ENCODE assay signal across 12 cellular contexts in genomic region chr4:14837860-14838259, GRCh38.
DNase-seq lines count a peak whose midpoint lies in the region; ATAC-seq and TF ChIP-seq lines count a peak whose summit lies in the region.
"Had no signal": no experiment of that assay in that cellular context is flagged by ENCODE, and none has a peak within 500 bp of the region (broad histone marks: within the 10 kb centered on the region; RNA-seq: fewer than 3 reads in every experiment).

No MANE protein-coding gene starts in this region.

- ATAC-seq in GM23338 (peak; percentile 72), HG03280 (IDR thresholded peaks at IDR 0.05; ENCODE audit: unreplicated experiment) (no peak)

- H4K20me1 ChIP-seq in GM23338 (replicated peaks; ENCODE audit: insufficient read depth) (no peaks in the 10 kb centered on the region), OCI-LY3 (ENCODE audit: insufficient read depth, low read length) (no peaks in the 10 kb centered on the region)

- no peaks in the 10 kb centered on the region for H3K4me1 Mint-ChIP-seq in GM23338
- no peaks in the 10 kb centered on the region for H3K4me1 Mint-ChIP-seq in mesothelial cell of epicardium

- H3K4me3 ChIP-seq in GM23338 (no peak overlapping the region), OCI-LY3 (ENCODE audit: low read length) (no peak overlapping the region), kidney epithelial cell (ENCODE audit: low read depth, low read length) (no peak overlapping the region)

- no peaks in the 10 kb centered on the region for H3F3A ChIP-seq in GM23338 (replicated peaks; ENCODE audit: low read depth)

- no peaks in the 10 kb centered on the region for H3K79me2 ChIP-seq in GM23338 (replicated peaks; ENCODE audit: insufficient read depth)
- no peaks in the 10 kb centered on the region for H3K79me2 ChIP-seq in OCI-LY3 (ENCODE audit: low read length)

- H3K36me3 Mint-ChIP-seq in GM23338 (ENCODE audit: low read depth): peaks cover 4% of the 10 kb centered on the region; the same call in 1 of the 3 replicates
- H3K36me3 Mint-ChIP-seq in mesothelial cell of epicardium: no peaks in the 10 kb centered on the region

- H3K36me3 ChIP-seq in GM23338 (ENCODE audit: insufficient read depth) (no peaks in the 10 kb centered on the region), OCI-LY3 (replicated peaks; ENCODE audit: low read depth, low read length) (no peaks in the 10 kb centered on the region), kidney epithelial cell (ENCODE audit: control insufficient read depth, insufficient read depth, low read length) (no peaks in the 10 kb centered on the region)

- H3K4me2 ChIP-seq in GM23338 (no peak overlapping the region), OCI-LY3 (ENCODE audit: low read length) (no peak overlapping the region)

- H3K27ac Mint-ChIP-seq in GM23338: no peak overlapping the region
- H3K27ac Mint-ChIP-seq in mesothelial cell of epicardium: no peak overlapping the region

- H2AFZ ChIP-seq in GM23338 (no peak overlapping the region), OCI-LY3 (ENCODE audit: low read depth, low read length) (no peak overlapping the region)

- no peak overlapping the region for H3K9ac ChIP-seq in OCI-LY3 (ENCODE audit: low read length)

- H3K27me3 Mint-ChIP-seq in GM23338 (ENCODE audit: insufficient read depth, low read depth, poor library complexity): no peaks in the 10 kb centered on the region
- H3K27me3 Mint-ChIP-seq in mesothelial cell of epicardium (ENCODE audit: low read depth): no peaks in the 10 kb centered on the region

- peak; percentile 13 for DNase-seq in ELR (ENCODE audit: low read depth)
- DNase-seq in GM23338 (ENCODE audit: low spot score): peak; percentile 44
- DNase-seq in kidney epithelial cell (ENCODE audit: low read depth): no peak
- DNase-seq in mesothelial cell of epicardium (ENCODE audit: low spot score in 2 of 2, unreplicated experiment in 2 of 2): no peak
- DNase-seq in NCI-H69 (lab: John Stamatoyannopoulos, UW): no peak
- no peak for DNase-seq in NCI-H2107 (lab: John Stamatoyannopoulos, UW)
- DNase-seq: activated CD4-positive, alpha-beta T cell treated with anti-CD3 and anti-CD28 coated beads for 48 hours; aorta; NCI-H187; stimulated activated CD4-positive, alpha-beta T cell treated with anti-CD3 and anti-CD28 coated beads, Interleukin-2, amount 100 ng/mL, for 24 hours had no signal

- H3K9me3 Mint-ChIP-seq in GM23338: peaks cover 16% of the 10 kb centered on the region
- peaks cover 16% of the 10 kb centered on the region for H3K9me3 Mint-ChIP-seq in mesothelial cell of epicardium

- H3K4me1 ChIP-seq in GM23338 (ENCODE audit: insufficient read depth): no peaks in the 10 kb centered on the region
- H3K4me1 ChIP-seq in OCI-LY3 (ENCODE audit: low read length): peaks cover 3% of the 10 kb centered on the region; the same call in 1 of the 2 replicates

- H3K9me2 ChIP-seq in GM23338 (ENCODE audit: insufficient read depth): no peaks in the 10 kb centered on the region

- H3K4me3 Mint-ChIP-seq in GM23338: no peak overlapping the region
- no peak overlapping the region for H3K4me3 Mint-ChIP-seq in mesothelial cell of epicardium

- H3K27ac ChIP-seq in GM23338 (ENCODE audit: low read depth) (no peak overlapping the region), OCI-LY3 (ENCODE audit: low read length) (no peak overlapping the region)

- H3K9me3 ChIP-seq in OCI-LY3 (ENCODE audit: insufficient read depth, low read length): no peaks in the 10 kb centered on the region

- no peaks in the 10 kb centered on the region for H3K27me3 ChIP-seq in GM23338 (ENCODE audit: insufficient read depth)
- no peaks in the 10 kb centered on the region for H3K27me3 ChIP-seq in OCI-LY3 (ENCODE audit: low read depth, low read length)
- H3K27me3 ChIP-seq in kidney epithelial cell (ENCODE audit: control insufficient read depth, insufficient read depth, low read length): no peaks in the 10 kb centered on the region

- TF ChIP-seq CTCF in GM23338 (conservative IDR thresholded peaks at IDR 0.05; ENCODE audit: low read depth in 2 of 2) (peak; percentile 43 to 44), OCI-LY3 (IDR thresholded peaks at IDR 0.05; ENCODE audit: low read depth, low read length) (peak; percentile 25), kidney epithelial cell (IDR thresholded peaks at IDR 0.05; ENCODE audit: insufficient read depth, low read length, poor library complexity, severe bottlenecking) (peak; percentile 10), mesothelial cell of epicardium (IDR thresholded peaks at IDR 0.05; ENCODE audit: unreplicated experiment) (no peak)

TF ChIP-seq in GM23338, 12 proteins besides CTCF, POLR2A, EP300 and RAD21:
- TF ChIP-seq ZNF462 (CRISPR knock-in tag; IDR thresholded peaks at IDR 0.05): no peak
- no peak for TF ChIP-seq JUNB (IDR thresholded peaks at IDR 0.05; ENCODE audit: unreplicated experiment)
- TF ChIP-seq EZH2 (IDR thresholded peaks at IDR 0.05; ENCODE audit: low read depth, unreplicated experiment): no peak

Comparison
In these comparisons a context has a peak if more than half of its experiments do, and no peak if none do; other contexts are left out.
1. DNase-seq: peak in ELR (single experiment) and GM23338 (single experiment); none in kidney epithelial cell (single experiment), mesothelial cell of epicardium (0 of 2), NCI-H69 (single experiment) and NCI-H2107 (single experiment).